8 cellular contexts compared by ENCODE assay signal in genomic region chr1:180156201-180156600, GRCh38. TPM values are rescaled to one million over a fixed set of nuclear protein-coding genes. Genes with fewer than 3 reads are reported as not detected.
DNase-seq lines count a peak whose midpoint lies in the region; ATAC-seq and TF ChIP-seq lines count a peak whose summit lies in the region.

No MANE protein-coding gene starts in this region.

- DNase-seq in heart left ventricle (no peak), left ventricle myocardium superior (no peak), left lobe of liver (ENCODE audit: low spot score) (peak; percentile 23), upper lobe of left lung (peak in 1 of 2 donors; percentile 52), midbrain (lab: John Stamatoyannopoulos, UW) (no peak)

- H3K4me3 Mint-ChIP-seq in activated T-helper 17 cell treated with anti-CD3 and anti-CD28 coated beads, Interleukin-2, amount 50 U/mL, for 72 hours = peak overlapping the region; percentile 95

- intact Hi-C loops in heart left ventricle (cut with DNase I) (loop anchor here in 1 of 10 donors (10.0 kb wide), 1 partner anchor 201 kb away; the partner anchor contains the start of gene CEP350), left ventricle myocardium superior (cut with micrococcal nuclease) (no loop called here)

- H3K27me3 ChIP-seq in heart left ventricle (no peaks in the 10 kb centered on the region), upper lobe of left lung (no peaks in the 10 kb centered on the region)

- H3K4me1 Mint-ChIP-seq in activated T-helper 17 cell treated with anti-CD3 and anti-CD28 coated beads, Interleukin-2, amount 50 U/mL, for 72 hours = peaks cover 46% of the 10 kb centered on the region

- H3K4me1 ChIP-seq in heart left ventricle (peaks cover 0 to 67% (median 23%) of the 10 kb centered on the region in 12 donors), upper lobe of left lung (peaks cover 43 to 69% (median 50%) of the 10 kb centered on the region in 4 donors)

- H3K27ac Mint-ChIP-seq in activated T-helper 17 cell treated with anti-CD3 and anti-CD28 coated beads, Interleukin-2, amount 50 U/mL, for 72 hours = peak overlapping the region; percentile 17

- H3K27ac ChIP-seq in heart left ventricle (peak overlapping the region in 1 of 12 donors; percentile 68), upper lobe of left lung (peak overlapping the region; percentile 57 to 96 (median 89))

- H3K36me3 ChIP-seq in heart left ventricle (no peaks in the 10 kb centered on the region), upper lobe of left lung (no peaks in the 10 kb centered on the region)

- WGBS in heart left ventricle, 4 donors = 86 to 95% (median 91%) methylated on average over 4 of the region's 4 CpGs
- WGBS in upper lobe of left lung, 2 donors = 62 to 75% methylated on average over 4 of the region's 4 CpGs

- H3K4me3 ChIP-seq in heart left ventricle (peak overlapping the region in 7 of 12 donors; percentile 70 to 99 (median 98)), upper lobe of left lung (peak overlapping the region in 3 of 4 donors; percentile 88 to 98 (median 93))

- ATAC-seq in heart left ventricle (no peak), left ventricle myocardium superior (no peak), left lobe of liver (no peak), upper lobe of left lung (ENCODE audit: low FRiP score in 2 of 2) (no peak), GM19351 (IDR thresholded peaks at IDR 0.05; ENCODE audit: unreplicated experiment) (no peak), GM21576 (IDR thresholded peaks at IDR 0.05; ENCODE audit: unreplicated experiment) (no peak)
- no peak for ATAC-seq in activated T-helper 17 cell treated with anti-CD3 and anti-CD28 coated beads, Interleukin-2, amount 50 U/mL, for 72 hours (replicated peaks)

- no peaks in the 10 kb centered on the region for H3K9me3 ChIP-seq in heart left ventricle
- H3K9me3 ChIP-seq in upper lobe of left lung = no peaks in the 10 kb centered on the region

- TF ChIP-seq POLR2A in heart left ventricle (IDR thresholded peaks at IDR 0.05) (no peak), upper lobe of left lung (IDR thresholded peaks at IDR 0.05) (peak in 1 of 4 donors; percentile 33)

- H3K36me3 Mint-ChIP-seq in activated T-helper 17 cell treated with anti-CD3 and anti-CD28 coated beads, Interleukin-2, amount 50 U/mL, for 72 hours (ENCODE audit: low read depth) = peaks cover 14% of the 10 kb centered on the region

- no peaks in the 10 kb centered on the region for H3K27me3 Mint-ChIP-seq in activated T-helper 17 cell treated with anti-CD3 and anti-CD28 coated beads, Interleukin-2, amount 50 U/mL, for 72 hours

- no peak for TF ChIP-seq EP300 in upper lobe of left lung (IDR thresholded peaks at IDR 0.05)

- H3K9me3 Mint-ChIP-seq in activated T-helper 17 cell treated with anti-CD3 and anti-CD28 coated beads, Interleukin-2, amount 50 U/mL, for 72 hours = no peaks in the 10 kb centered on the region

- no peak for TF ChIP-seq CTCF in heart left ventricle (IDR thresholded peaks at IDR 0.05)
- no peak for TF ChIP-seq CTCF in upper lobe of left lung (IDR thresholded peaks at IDR 0.05)

RNA-seq across cellular contexts. Expression of gene QSOX1, which starts 1.5 kb away (rescaled TPM):
- total RNA-seq in heart left ventricle (100 to 1,000 TPM in 6 of 9 donors, 10 to 100 TPM in 3; 62.3 to 250 (median 122) TPM), left ventricle myocardium superior (111 TPM), left lobe of liver (41.1 TPM), upper lobe of left lung (100 to 1,000 TPM in 5 of 6 donors, 10 to 100 TPM in 1; 61.8 to 380 (median 201) TPM)
- 100 to 1,000 TPM in 1 of 2 donors, 10 to 100 TPM in 1; 63.2 to 181 TPM for polyA plus RNA-seq in heart left ventricle
- total RNA-seq in activated T-helper 17 cell treated with anti-CD3 and anti-CD28 coated beads, Interleukin-2, amount 50 U/mL, for 72 hours = 10 to 100 TPM; 41.6 to 46.8 TPM
